ENCODE assay signal across 1 cellular context in genomic region chr20:35303735-35304431, GRCh38.
A peak's percentile ranks its signal among the peaks of the same experiment; 100 is the strongest.
TF ChIP-seq lines count a peak whose summit lies in the region.

No MANE protein-coding gene starts in this region.

TF ChIP-seq in GM12878, 131 proteins besides CTCF, POLR2A, EP300 and RAD21:
- TF ChIP-seq ZSCAN29 (IDR thresholded peaks at IDR 0.05) (no peak), BACH1 (IDR thresholded peaks at IDR 0.05; ENCODE audit: borderline replicate concordance) (no peak), ZNF592 (IDR thresholded peaks at IDR 0.05) (peak; percentile 35; the same call in 1 of the 2 replicates), SREBF1 (IDR thresholded peaks at IDR 0.05; ENCODE audit: low read length) (no peak), CEBPB (IDR thresholded peaks at IDR 0.05; ENCODE audit: borderline replicate concordance in 1 of 2, low read depth in 2 of 2, low read length in 2 of 2) (no peak), CREM (IDR thresholded peaks at IDR 0.05; ENCODE audit: low read depth) (0 out of 2 replicates have a peak, but pooled peaks have one; percentile 17), SIX5 (IDR thresholded peaks at IDR 0.05; ENCODE audit: low read depth, low read length, severe bottlenecking) (no peak), MYB (IDR thresholded peaks at IDR 0.05; ENCODE audit: borderline replicate concordance, low read depth, low read length) (no peak), RBBP5 (conservative IDR thresholded peaks at IDR 0.05) (no peak), PKNOX1 (IDR thresholded peaks at IDR 0.05) (peak; percentile 43; the same call in 1 of the 2 replicates), STAT1 (conservative IDR thresholded peaks at IDR 0.05) (no peak), TCF3 (IDR thresholded peaks at IDR 0.05; ENCODE audit: borderline replicate concordance, insufficient read depth, low read depth, low read length) (no peak), NR2C1 (IDR thresholded peaks at IDR 0.05) (no peak), MTA3 (IDR thresholded peaks at IDR 0.05; ENCODE audit: borderline replicate concordance, low read length) (no peak), DPF2 (IDR thresholded peaks at IDR 0.05) (no peak), SMC3 (IDR thresholded peaks at IDR 0.05; ENCODE audit: borderline replicate concordance, low read length) (peak; percentile 76), NBN (IDR thresholded peaks at IDR 0.05) (0 out of 2 replicates have a peak, but pooled peaks have one; percentile 34), IKZF2 (IDR thresholded peaks at IDR 0.05) (peak in 1 of 2 experiments; percentile 28; a peak in 1 of 4 replicates), LARP7 (IDR thresholded peaks at IDR 0.05) (peak; percentile 13; the same call in 1 of the 2 replicates), POLR2AphosphoS5 (IDR thresholded peaks at IDR 0.05; ENCODE audit: low read length) (no peak), MEF2B (IDR thresholded peaks at IDR 0.05; ENCODE audit: partially characterized antibody, poor library complexity, severe bottlenecking) (no peak), JUND (IDR thresholded peaks at IDR 0.05; ENCODE audit: low read depth, low read length) (no peak), WRNIP1 (IDR thresholded peaks at IDR 0.05; ENCODE audit: borderline replicate concordance, low read depth, low read length) (no peak), IRF3 (IDR thresholded peaks at IDR 0.05) (no peak), NR2C2 (IDR thresholded peaks at IDR 0.05; ENCODE audit: borderline replicate concordance, control insufficient read depth, insufficient read length, low read depth) (no peak), SKIL (IDR thresholded peaks at IDR 0.05; ENCODE audit: low read depth, poor library complexity, severe bottlenecking) (no peak), SUZ12 (IDR thresholded peaks at IDR 0.05; ENCODE audit: unreplicated experiment) (no peak), MTA2 (IDR thresholded peaks at IDR 0.05; ENCODE audit: low read depth) (0 out of 2 replicates have a peak, but pooled peaks have one; percentile 9), MEF2A (IDR thresholded peaks at IDR 0.05; ENCODE audit: insufficient read depth, low read depth, low read length) (no peak), IKZF1 (conservative IDR thresholded peaks at IDR 0.05) (no peak), CHD1 (IDR thresholded peaks at IDR 0.05; ENCODE audit: low read depth, low read length) (no peak), RB1 (IDR thresholded peaks at IDR 0.05; ENCODE audit: borderline replicate concordance) (no peak), BRCA1 (IDR thresholded peaks at IDR 0.05; ENCODE audit: low read depth, low read length) (no peak), ZNF217 (IDR thresholded peaks at IDR 0.05) (no peak), RCOR1 (conservative IDR thresholded peaks at IDR 0.05; ENCODE audit: low read depth, low read length) (no peak), YY1 (IDR thresholded peaks at IDR 0.05; ENCODE audit: low read depth, low read length) (peak; percentile 79; the same call in 1 of the 2 replicates), ZNF207 (IDR thresholded peaks at IDR 0.05; ENCODE audit: borderline replicate concordance) (no peak), SRF (IDR thresholded peaks at IDR 0.05; ENCODE audit: low read depth in 2 of 2, low read length in 2 of 2) (no peak), IRF5 (IDR thresholded peaks at IDR 0.05; ENCODE audit: borderline replicate concordance) (no peak), SMARCA5 (IDR thresholded peaks at IDR 0.05) (no peak; the same call in 1 of the 2 replicates), KDM1A (IDR thresholded peaks at IDR 0.05; ENCODE audit: borderline replicate concordance) (no peak), CREB1 (IDR thresholded peaks at IDR 0.05; ENCODE audit: low read depth) (no peak), ZNF274 (IDR thresholded peaks at IDR 0.05; ENCODE audit: insufficient read depth, insufficient read length) (no peak), CBFB (IDR thresholded peaks at IDR 0.05; ENCODE audit: low read depth) (no peak), HSF1 (IDR thresholded peaks at IDR 0.05; ENCODE audit: low read depth, low read length) (no peak)
TF ChIP-seq in GM12878: peak in this region for 9.
